In the genomic region with DNA sequence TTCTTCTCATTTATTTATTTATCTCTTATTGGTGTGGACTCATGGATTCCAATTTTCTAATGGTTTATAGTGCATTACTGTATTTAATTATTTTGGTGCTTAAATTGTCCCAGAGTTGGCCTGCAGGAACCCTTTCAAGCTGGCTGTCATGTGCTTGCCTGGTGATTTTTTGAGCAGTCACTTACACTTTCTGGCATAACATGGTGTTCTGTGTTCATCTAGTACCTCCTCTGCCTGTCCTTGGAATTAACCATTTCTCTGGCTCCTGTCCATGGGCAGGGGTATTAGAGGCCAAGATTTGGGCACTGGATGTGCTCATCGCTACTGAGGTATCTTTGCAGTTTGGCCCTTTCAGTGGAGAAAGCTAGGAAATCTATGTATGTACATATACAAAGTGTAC, we compare ENCODE assay signal across 21 cellular contexts.
DNase-seq lines count a peak whose midpoint lies in the region; ATAC-seq, FAIRE-seq and TF ChIP-seq lines count a peak whose summit lies in the region.
"Had no signal": no experiment of that assay in that cellular context is flagged by ENCODE, and none has a peak within 500 bp of the region (broad histone marks: within the 10 kb centered on the region; RNA-seq: fewer than 3 reads in every experiment).

No MANE protein-coding gene starts in this region.

- H3K27ac ChIP-seq in mesenchymal stem cell (ENCODE audit: low read length, poor library complexity, severe bottlenecking) (no peak overlapping the region), vagina (peak overlapping the region; percentile 62)
- H3K27ac ChIP-seq: BLaER1 had no signal

- H3K4me1 Mint-ChIP-seq in type B pancreatic cell (ENCODE audit: unreplicated experiment), result peaks cover 23% of the 10 kb centered on the region
- H3K4me1 Mint-ChIP-seq: CD14-positive monocyte, IgD-negative memory B cell had no signal

- no peak for FAIRE-seq in GM12892 (lab: Jason Lieb, UNC)
- FAIRE-seq: GM19239, H54, HTR-8/SVneo had no signal

- peak overlapping the region; percentile 59 for H3K9ac ChIP-seq in mesenchymal stem cell (ENCODE audit: low read length)
- H3K9ac ChIP-seq: BLaER1 had no signal

- H2AK5ac ChIP-seq in mesenchymal stem cell (ENCODE audit: low read length, severe bottlenecking), result no peak overlapping the region

- H3K36me3 ChIP-seq in mesenchymal stem cell (ENCODE audit: control insufficient read depth in 1 of 2, insufficient read depth in 2 of 2, low read depth in 1 of 2, low read length in 2 of 2) (peaks cover 3 to 23% of the 10 kb centered on the region in 2 experiments), vagina (no peaks in the 10 kb centered on the region)

- H3K14ac ChIP-seq in mesenchymal stem cell (ENCODE audit: low read length in 2 of 2), result no peak overlapping the region

- H3K9me3 Mint-ChIP-seq in type B pancreatic cell, result peaks cover 6% of the 10 kb centered on the region
- H3K9me3 Mint-ChIP-seq: CD14-positive monocyte; CD8-positive, alpha-beta T cell; GM23338; IgD-negative memory B cell had no signal

- no peak overlapping the region for H3K18ac ChIP-seq in mesenchymal stem cell (ENCODE audit: low read depth in 1 of 2, low read length in 2 of 2)

- no peaks in the 10 kb centered on the region for H3K27me3 Mint-ChIP-seq in type B pancreatic cell
- H3K27me3 Mint-ChIP-seq: IgD-negative memory B cell had no signal

- TF ChIP-seq POLR2A in vagina (IDR thresholded peaks at IDR 0.05) (no peak), GM12892 (IDR thresholded peaks at IDR 0.05; ENCODE audit: low read depth, low read length) (no peak)

- no CpG with 5 or more reads among the region's 1 CpG for WGBS in mesenchymal stem cell

- H3K23ac ChIP-seq in mesenchymal stem cell (ENCODE audit: low read length in 2 of 2), result no peak overlapping the region

- TF ChIP-seq CTCF in vagina (IDR thresholded peaks at IDR 0.05) (no peak), type B pancreatic cell (conservative IDR thresholded peaks at IDR 0.05) (no peak)

- no peak overlapping the region for H2AFZ ChIP-seq in mesenchymal stem cell (ENCODE audit: low read depth, low read length)
- H2AFZ ChIP-seq: GM23338 had no signal

- H3K4ac ChIP-seq in mesenchymal stem cell (ENCODE audit: low read depth in 1 of 2, low read length in 2 of 2), result no peak overlapping the region

- no peak overlapping the region for H4K8ac ChIP-seq in mesenchymal stem cell (ENCODE audit: low read length)

- H3K4me3 ChIP-seq in mesenchymal stem cell (ENCODE audit: insufficient read depth in 1 of 2, low read depth in 1 of 2, low read length in 2 of 2) (no peak overlapping the region), vagina (no peak overlapping the region)
- H3K4me3 ChIP-seq: BLaER1, GM23338 had no signal

- H2BK15ac ChIP-seq in mesenchymal stem cell (ENCODE audit: low read depth, poor library complexity, severe bottlenecking), result no peak overlapping the region

- peak; percentile 51 for ATAC-seq in Right ventricle myocardium inferior
- peak; percentile 61 for ATAC-seq in Right ventricle myocardium superior (ENCODE audit: poor library complexity)
- ATAC-seq in GM21825 (IDR thresholded peaks at IDR 0.05; ENCODE audit: unreplicated experiment), result no peak
- ATAC-seq: CD8-positive, alpha-beta T cell; GM23338 had no signal

- H2BK120ac ChIP-seq in mesenchymal stem cell (ENCODE audit: low read depth, low read length), result no peak overlapping the region

- no peak overlapping the region for H3K4me3 Mint-ChIP-seq in type B pancreatic cell
- H3K4me3 Mint-ChIP-seq: CD14-positive monocyte; CD8-positive, alpha-beta T cell; GM23338; IgD-negative memory B cell had no signal

- no peak for DNase-seq in Right ventricle myocardium inferior (ENCODE audit: missing footprints)
- DNase-seq in cardiac septum (ENCODE audit: low spot score), result no peak
- DNase-seq in Right ventricle myocardium superior, result no peak
- DNase-seq in mesenchymal stem cell, result no peak
- no peak for DNase-seq in vagina (ENCODE audit: extremely low spot score in 2 of 2)
- DNase-seq in GM12892 (ENCODE audit: insufficient read length), result no peak
- no peak for DNase-seq in type B pancreatic cell (ENCODE audit: extremely low spot score, unreplicated experiment)
- DNase-seq: 8988T; Calu3; CD8-positive, alpha-beta T cell; DMS79 treated with DMSO at 0.1 percent for 48 hours; GF-D8; HCEC 1CT had no signal

- intact Hi-C loops in Right ventricle myocardium inferior (cut with DNase I) (no loop called here), cardiac septum (cut with DNase I) (no loop called here), Right ventricle myocardium superior (cut with DNase I) (no loop called here), vagina (cut with DNase I) (no loop called here)

- peaks cover 31% of the 10 kb centered on the region for H3K79me1 ChIP-seq in mesenchymal stem cell (replicated peaks; ENCODE audit: low read length, poor library complexity, severe bottlenecking)

- H3K27ac Mint-ChIP-seq in type B pancreatic cell, result no peak overlapping the region
- H3K27ac Mint-ChIP-seq: CD14-positive monocyte; CD8-positive, alpha-beta T cell; GM23338; IgD-negative memory B cell had no signal

- no peak overlapping the region for H3K4me2 ChIP-seq in mesenchymal stem cell (ENCODE audit: low read length, poor library complexity, severe bottlenecking)
- H3K4me2 ChIP-seq: BLaER1, GM23338 had no signal

- peaks cover 37% of the 10 kb centered on the region for H3K36me3 Mint-ChIP-seq in type B pancreatic cell

- no peak overlapping the region for H4K91ac ChIP-seq in mesenchymal stem cell (ENCODE audit: low read length)

- no peaks in the 10 kb centered on the region for H3K27me3 ChIP-seq in mesenchymal stem cell (ENCODE audit: control insufficient read depth in 1 of 2, insufficient read depth in 1 of 2, low read length in 2 of 2)
- H3K27me3 ChIP-seq in vagina, result no peaks in the 10 kb centered on the region
- H3K27me3 ChIP-seq: BLaER1 had no signal

- H2BK12ac ChIP-seq in mesenchymal stem cell (ENCODE audit: low read length in 2 of 2), result peak overlapping the region in 1 of 2 experiments; percentile 10

- H3K9me3 ChIP-seq in mesenchymal stem cell (ENCODE audit: control insufficient read depth, low read length) (no peaks in the 10 kb centered on the region), vagina (no peaks in the 10 kb centered on the region)
- H3K9me3 ChIP-seq: BLaER1 had no signal

- H3K4me1 ChIP-seq in mesenchymal stem cell (ENCODE audit: control insufficient read depth, insufficient read depth, low read depth, low read length), result peaks cover 5% of the 10 kb centered on the region
- peaks cover 14% of the 10 kb centered on the region for H3K4me1 ChIP-seq in vagina
- H3K4me1 ChIP-seq: BLaER1 had no signal

- H2BK5ac ChIP-seq in mesenchymal stem cell (ENCODE audit: low read depth, low read length, poor library complexity, severe bottlenecking), result no peak overlapping the region
